ENCODE assay signal across 29 cellular contexts in the genomic region with DNA sequence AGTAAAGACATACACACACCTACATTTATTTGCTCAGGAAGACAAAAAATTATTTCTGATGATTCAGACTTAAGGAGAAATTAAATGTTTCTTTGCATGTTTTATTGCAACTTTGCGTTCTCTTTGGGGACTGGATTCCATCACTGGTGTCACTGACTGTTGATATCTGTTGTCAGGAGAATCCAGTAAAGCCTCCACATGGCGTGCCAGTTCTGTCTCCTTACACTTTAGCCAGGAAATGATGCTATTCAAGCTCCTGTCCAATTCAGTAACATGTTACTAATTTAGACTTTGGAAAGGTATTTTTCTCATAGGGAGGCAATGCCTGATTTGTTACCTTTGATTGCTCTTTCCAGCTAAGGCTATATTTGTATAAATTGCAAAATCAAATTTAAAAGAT.
"Had no signal": no experiment of that assay in that cellular context is flagged by ENCODE, and none has a peak within 500 bp of the region (broad histone marks: within the 10 kb centered on the region; RNA-seq: fewer than 3 reads in every experiment).

No MANE protein-coding gene starts in this region.

- H3K36me3 ChIP-seq: adrenal gland, ascending aorta, upper lobe of left lung, WERI-Rb-1 had no signal

- H3K4me1 ChIP-seq: ascending aorta, upper lobe of left lung had no signal

- H3K27ac ChIP-seq: adrenal gland, ascending aorta, upper lobe of left lung, WERI-Rb-1 had no signal

- ATAC-seq: activated CD4-positive, CD25-positive, alpha-beta regulatory T cell treated with anti-CD3 and anti-CD28 coated beads, Interleukin-2, amount 50 U/mL, for 24 hours; naive thymus-derived CD4-positive, alpha-beta T cell; sciatic nerve; stimulated activated memory B cell treated with anti-CD40 and anti-IgM and Interleukin-4, amounts not matched to agents 10 μg/mL and 1 μg/mL and 100 μg/mL, for 72 hours; stimulated activated naive CD8-positive, alpha-beta T cell treated with anti-CD3 and anti-CD28 coated beads, Interleukin-15, amount 100 ng/mL, for 72 hours; T-helper 17 cell had no signal

- H3K27me3 ChIP-seq: adrenal gland, ascending aorta, upper lobe of left lung had no signal

- H3K4me3 ChIP-seq: adrenal gland, ascending aorta, upper lobe of left lung had no signal

- DNase-seq: activated CD4-positive, alpha-beta memory T cell treated with anti-CD3 and anti-CD28 coated beads for 36 hours; activated CD4-positive, alpha-beta T cell treated with anti-CD3 and anti-CD28 coated beads for 48 hours; activated CD8-positive, alpha-beta memory T cell treated with anti-CD3 and anti-CD28 coated beads, Interleukin-2, amount 50 U/mL, for 4 hours; activated effector memory CD4-positive, alpha-beta T cell treated with anti-CD3 and anti-CD28 coated beads, Interleukin-2, amount 50 U/mL, for 16 hours; activated naive CD4-positive, alpha-beta T cell treated with anti-CD3 and anti-CD28 coated beads for 36 hours; activated naive CD8-positive, alpha-beta T cell treated with anti-CD3 and anti-CD28 coated beads for 36 hours; activated T-cell treated with anti-CD3 and anti-CD28 coated beads, Interleukin-2, amount 50 U/mL, for 1 hour; adrenal gland; caudate nucleus; cortex of kidney; foreskin fibroblast; islet precursor cell; midbrain; naive thymus-derived CD4-positive, alpha-beta T cell; occipital lobe; small intestine; stimulated activated CD4-positive, alpha-beta T cell treated with anti-CD3 and anti-CD28 coated beads, Interleukin-1b, Interleukin-23, amount 100 ng/mL, for 48 hours; stimulated activated CD4-positive, alpha-beta T cell treated with anti-CD3 and anti-CD28 coated beads, Interleukin-4, amount 100 ng/mL, for 4 hours; stimulated activated CD8-positive, alpha-beta memory T cell treated with anti-CD3 and anti-CD28 coated beads, Interleukin-4, amount 100 ng/mL, for 48 hours; stimulated activated naive CD8-positive, alpha-beta T cell treated with anti-CD3 and anti-CD28 coated beads, Interleukin-15, amount 100 ng/mL, for 72 hours; substantia nigra; T-helper 17 cell; T1000; upper lobe of left lung; WERI-Rb-1 had no signal

- H3K9me3 ChIP-seq: adrenal gland, ascending aorta, upper lobe of left lung had no signal
